16 cellular contexts compared by ENCODE assay signal in the genomic region with DNA sequence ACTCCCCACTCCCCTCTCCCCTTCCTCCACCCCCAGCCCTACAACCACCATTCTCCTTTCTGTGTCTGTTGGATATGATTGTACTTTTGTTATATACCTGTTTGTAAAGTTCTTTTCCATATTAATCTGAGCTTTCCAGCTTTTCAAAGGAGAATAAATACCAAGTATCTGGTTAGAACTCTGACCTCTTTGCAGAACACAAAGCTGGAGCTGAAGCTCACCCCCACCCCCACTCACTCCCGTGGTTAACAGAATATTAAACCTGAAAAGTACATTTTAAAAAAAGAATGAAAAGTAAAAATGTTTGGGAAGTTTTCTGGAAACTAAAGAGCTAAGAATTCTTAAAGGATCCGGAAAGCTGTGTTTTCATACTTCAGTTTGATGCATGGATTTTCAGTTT.
DNase-seq lines count a peak whose midpoint lies in the region; ATAC-seq and TF ChIP-seq lines count a peak whose summit lies in the region.
"Had no signal": no experiment of that assay in that cellular context is flagged by ENCODE, and none has a peak within 500 bp of the region (broad histone marks: within the 10 kb centered on the region; RNA-seq: fewer than 3 reads in every experiment).

No MANE protein-coding gene starts in this region.

- peak overlapping the region; percentile 67 for H3K27ac Mint-ChIP-seq in neural crest cell (ENCODE audit: unreplicated experiment)
- no peak overlapping the region for H3K27ac Mint-ChIP-seq in stimulated activated effector memory CD8-positive, alpha-beta T cell treated with anti-CD3 and anti-CD28 coated beads, Interleukin-12 subunit alpha, Interleukin-12 subunit beta, amount 100 ng/mL, for 72 hours
- H3K27ac Mint-ChIP-seq: CD14-positive monocyte; CD8-positive, alpha-beta T cell had no signal

- H3K9me2 ChIP-seq in Karpas-422 (replicated peaks; ENCODE audit: insufficient read depth, low read length): no peaks in the 10 kb centered on the region

- H3K36me3 Mint-ChIP-seq in neural crest cell (ENCODE audit: low read depth): peaks cover 2% of the 10 kb centered on the region
- H3K36me3 Mint-ChIP-seq in stimulated activated effector memory CD8-positive, alpha-beta T cell treated with anti-CD3 and anti-CD28 coated beads, Interleukin-12 subunit alpha, Interleukin-12 subunit beta, amount 100 ng/mL, for 72 hours: no peaks in the 10 kb centered on the region
- H3K36me3 Mint-ChIP-seq: CD14-positive monocyte; CD8-positive, alpha-beta T cell had no signal

- TF ChIP-seq CTCF in neural crest cell (conservative IDR thresholded peaks at IDR 0.05): no peak

- no peaks in the 10 kb centered on the region for H3K27me3 ChIP-seq in right cardiac atrium (ENCODE audit: control insufficient read depth, insufficient read depth)
- H3K27me3 ChIP-seq in iPS-18a (ENCODE audit: control insufficient read depth, insufficient read depth, low read length): no peaks in the 10 kb centered on the region
- no peaks in the 10 kb centered on the region for H3K27me3 ChIP-seq in Karpas-422 (ENCODE audit: low read length)

- H3K36me3 ChIP-seq in iPS-18a (ENCODE audit: control insufficient read depth, low read depth, low read length): no peaks in the 10 kb centered on the region
- H3K36me3 ChIP-seq in Karpas-422 (ENCODE audit: insufficient read depth, low read length): no peaks in the 10 kb centered on the region

- peaks cover 5% of the 10 kb centered on the region for H3K9me3 Mint-ChIP-seq in neural crest cell
- no peaks in the 10 kb centered on the region for H3K9me3 Mint-ChIP-seq in stimulated activated effector memory CD8-positive, alpha-beta T cell treated with anti-CD3 and anti-CD28 coated beads, Interleukin-12 subunit alpha, Interleukin-12 subunit beta, amount 100 ng/mL, for 72 hours

- H3K9me3 ChIP-seq in right cardiac atrium (ENCODE audit: control insufficient read depth, low read length) (no peaks in the 10 kb centered on the region), iPS-18a (ENCODE audit: control insufficient read depth, low read depth, low read length) (no peaks in the 10 kb centered on the region), Karpas-422 (ENCODE audit: low read length) (no peaks in the 10 kb centered on the region)

- intact Hi-C loops in cardiac septum (cut with DNase I) (no loop called here), right cardiac atrium (cut with DNase I) (no loop called here)

- H3K27ac ChIP-seq in right cardiac atrium (ENCODE audit: low read length) (no peak overlapping the region), iPS-18a (ENCODE audit: low read length) (peak overlapping the region; percentile 29), Karpas-422 (ENCODE audit: low read length) (no peak overlapping the region)
- H3K27ac ChIP-seq: 22Rv1 had no signal

- H3K79me2 ChIP-seq in Karpas-422 (ENCODE audit: low read length): no peaks in the 10 kb centered on the region

- no peak overlapping the region for H3K4me2 ChIP-seq in Karpas-422 (ENCODE audit: low read depth, low read length, poor library complexity, severe bottlenecking)

- peak; percentile 7 for DNase-seq in cardiac septum (ENCODE audit: low spot score)
- no peak for DNase-seq in right cardiac atrium
- DNase-seq in neural crest cell (ENCODE audit: low read depth, low spot score): no peak
- no peak for DNase-seq in stimulated activated effector memory CD8-positive, alpha-beta T cell treated with anti-CD3 and anti-CD28 coated beads, Interleukin-12 subunit alpha, Interleukin-12 subunit beta, amount 100 ng/mL, for 72 hours (ENCODE audit: low spot score in 2 of 2)
- no peak for DNase-seq in Karpas-422
- no peak for DNase-seq in iPS-NIHi7 (ENCODE audit: extremely low spot score)
- DNase-seq in NCI-H1436 treated with DMSO at 0.1 percent for 48 hours (lab: John Stamatoyannopoulos, UW): no peak
- DNase-seq: CD8-positive, alpha-beta T cell; COR-L47; DMS153; DMS79 treated with DMSO at 0.1 percent for 48 hours; EL had no signal

- no peak for ATAC-seq in right cardiac atrium
- ATAC-seq in stimulated activated effector memory CD8-positive, alpha-beta T cell treated with anti-CD3 and anti-CD28 coated beads, Interleukin-12 subunit alpha, Interleukin-12 subunit beta, amount 100 ng/mL, for 72 hours: no peak
- ATAC-seq: CD8-positive, alpha-beta T cell; HCT116 had no signal

- no peak overlapping the region for H2AFZ ChIP-seq in Karpas-422 (ENCODE audit: low read length)

- H4K20me1 ChIP-seq in Karpas-422 (ENCODE audit: insufficient read depth, low read depth, low read length): no peaks in the 10 kb centered on the region

- H3K4me1 ChIP-seq in right cardiac atrium (ENCODE audit: control insufficient read depth, insufficient read depth, low read length) (peaks cover 7% of the 10 kb centered on the region), iPS-18a (ENCODE audit: control insufficient read depth, low read depth, low read length) (peaks cover 50% of the 10 kb centered on the region), Karpas-422 (ENCODE audit: low read length) (no peaks in the 10 kb centered on the region)

- peaks cover 68% of the 10 kb centered on the region for H3K4me1 Mint-ChIP-seq in neural crest cell
- H3K4me1 Mint-ChIP-seq in stimulated activated effector memory CD8-positive, alpha-beta T cell treated with anti-CD3 and anti-CD28 coated beads, Interleukin-12 subunit alpha, Interleukin-12 subunit beta, amount 100 ng/mL, for 72 hours: no peaks in the 10 kb centered on the region
- H3K4me1 Mint-ChIP-seq: CD14-positive monocyte had no signal

- no peaks in the 10 kb centered on the region for H3K27me3 Mint-ChIP-seq in neural crest cell (ENCODE audit: low read depth)

- peak overlapping the region; percentile 19 for H3K9ac ChIP-seq in iPS-18a (ENCODE audit: low read length)
- H3K9ac ChIP-seq in Karpas-422 (ENCODE audit: low read length): no peak overlapping the region

- H3K4me3 ChIP-seq in right cardiac atrium (ENCODE audit: low read length) (no peak overlapping the region), iPS-18a (ENCODE audit: low read length) (peak overlapping the region; percentile 31), Karpas-422 (ENCODE audit: low read length) (no peak overlapping the region)

- 93% methylated on average over 2 of the region's 2 CpGs for WGBS in right cardiac atrium

- peak overlapping the region; percentile 1 for H3K4me3 Mint-ChIP-seq in neural crest cell
- H3K4me3 Mint-ChIP-seq in stimulated activated effector memory CD8-positive, alpha-beta T cell treated with anti-CD3 and anti-CD28 coated beads, Interleukin-12 subunit alpha, Interleukin-12 subunit beta, amount 100 ng/mL, for 72 hours: no peak overlapping the region
- H3K4me3 Mint-ChIP-seq: CD14-positive monocyte; CD8-positive, alpha-beta T cell had no signal
